ENCODE assay signal across 25 cellular contexts in genomic region chr6:17525637-17526036, GRCh38.
A peak's percentile ranks its signal among the peaks of the same experiment; 100 is the strongest.
DNase-seq lines count a peak whose midpoint lies in the region; ATAC-seq and TF ChIP-seq lines count a peak whose summit lies in the region.
"Had no signal": no experiment of that assay in that cellular context is flagged by ENCODE, and none has a peak within 500 bp of the region (broad histone marks: within the 10 kb centered on the region; RNA-seq: fewer than 3 reads in every experiment).

No MANE protein-coding gene starts in this region.

- no peaks in the 10 kb centered on the region for H3K27me3 ChIP-seq in hepatocyte
- H3K27me3 ChIP-seq: Peyer's patch had no signal

- WGBS in hepatocyte (ENCODE audit: low lambda C conversion rate, missing lambda C conversion rate) = 59% methylated on average over 3 of the region's 3 CpGs

- no peaks in the 10 kb centered on the region for H3K9me3 Mint-ChIP-seq in nephron progenitor cell
- H3K9me3 Mint-ChIP-seq: H9 had no signal

- no peaks in the 10 kb centered on the region for H3K9me2 ChIP-seq in hepatocyte (replicated peaks; ENCODE audit: insufficient read depth)

- H3K4me1 ChIP-seq in hepatocyte (ENCODE audit: insufficient read depth) = no peaks in the 10 kb centered on the region
- H3K4me1 ChIP-seq: Peyer's patch had no signal

- DNase-seq in NCI-H446 (lab: John Stamatoyannopoulos, UW) (peak; percentile 11 to 26), fibroblast of mammary gland (ENCODE audit: low read depth) (peak; percentile 0), nephron progenitor cell (no peak), UCSD-AML1 (lab: John Stamatoyannopoulos, UW; ENCODE audit: unreplicated experiment) (no peak), hepatocyte (ENCODE audit: low spot score) (no peak), MV-4-11 (lab: John Stamatoyannopoulos, UW) (no peak)
- DNase-seq: ACHN; CD4-positive, CD25-positive, alpha-beta regulatory T cell; COR-L47; DMS 273 treated with DMSO at 0.1 percent for 48 hours; DND-41; H9; Karpas-422; NCI-H1092; NCI-H1436 treated with DMSO at 0.1 percent for 48 hours; NCI-H2029 treated with DMSO at 0.1 percent for 48 hours; NCI-H2171; NCI-H69; NK-92 treated with Interleukin-12 subunit alpha and Interleukin-12 subunit beta, amount 100 ng/mL, for 24 hours; Peyer's patch; Right ventricle myocardium superior had no signal

- no peaks in the 10 kb centered on the region for H4K20me1 ChIP-seq in hepatocyte (ENCODE audit: insufficient read depth, poor library complexity, severe bottlenecking)

- no peaks in the 10 kb centered on the region for H3K4me1 Mint-ChIP-seq in nephron progenitor cell
- H3K4me1 Mint-ChIP-seq: B cell; CD4-positive, CD25-positive, alpha-beta regulatory T cell; H9 had no signal

- H3K4me3 ChIP-seq in fibroblast of mammary gland (ENCODE audit: control insufficient read depth, low read depth, low read length) = no peak overlapping the region
- H3K4me3 ChIP-seq in hepatocyte = no peak overlapping the region
- H3K4me3 ChIP-seq: Peyer's patch had no signal

- H3K36me3 ChIP-seq in hepatocyte (replicated peaks; ENCODE audit: insufficient read depth, low read depth) = no peaks in the 10 kb centered on the region
- H3K36me3 ChIP-seq: Peyer's patch had no signal

- H3K79me2 ChIP-seq in hepatocyte = no peaks in the 10 kb centered on the region

- peaks cover 37% of the 10 kb centered on the region for H3K36me3 Mint-ChIP-seq in nephron progenitor cell (ENCODE audit: low read depth)
- H3K36me3 Mint-ChIP-seq: CD4-positive, CD25-positive, alpha-beta regulatory T cell; IgD-negative memory B cell had no signal

- no peak overlapping the region for H3K27ac ChIP-seq in hepatocyte
- H3K27ac ChIP-seq: HL-60, Peyer's patch had no signal

- no peak for ATAC-seq in HG03571 (IDR thresholded peaks at IDR 0.05; ENCODE audit: unreplicated experiment)

- H3K27me3 Mint-ChIP-seq in nephron progenitor cell (ENCODE audit: low read depth, poor library complexity) = peaks cover 5% of the 10 kb centered on the region

- H3K27ac Mint-ChIP-seq in nephron progenitor cell = peak overlapping the region; percentile 31
- H3K27ac Mint-ChIP-seq: B cell; CD4-positive, CD25-positive, alpha-beta regulatory T cell; H9; IgD-negative memory B cell had no signal

- H3K4me2 ChIP-seq in hepatocyte = no peak overlapping the region

- H3K9me3 ChIP-seq in hepatocyte (ENCODE audit: low read depth) = no peaks in the 10 kb centered on the region
- H3K9me3 ChIP-seq: Peyer's patch had no signal

- TF ChIP-seq CTCF in fibroblast of mammary gland (conservative IDR thresholded peaks at IDR 0.05; ENCODE audit: control insufficient read depth, insufficient read depth, low read depth, low read length) (no peak), nephron progenitor cell (IDR thresholded peaks at IDR 0.05) (no peak), hepatocyte (IDR thresholded peaks at IDR 0.05; ENCODE audit: poor library complexity) (no peak)

- H2AFZ ChIP-seq in hepatocyte = no peak overlapping the region

- no peak overlapping the region for H3K4me3 Mint-ChIP-seq in nephron progenitor cell
- H3K4me3 Mint-ChIP-seq: B cell; CD4-positive, CD25-positive, alpha-beta regulatory T cell; H9; IgD-negative memory B cell had no signal

Comparison
In these comparisons a context has a peak if more than half of its experiments do, and no peak if none do; other contexts are left out.
1. DNase-seq: peak in NCI-H446 (2 of 2) and fibroblast of mammary gland (single experiment); none in nephron progenitor cell (single experiment), UCSD-AML1 (single experiment), hepatocyte (single experiment) and MV-4-11 (single experiment).